ENCODE assay signal across 8 cellular contexts in genomic region chr3:27633224-27633545, GRCh38.
A peak's percentile ranks its signal among the peaks of the same experiment; 100 is the strongest.
DNase-seq lines count a peak whose midpoint lies in the region; ATAC-seq and TF ChIP-seq lines count a peak whose summit lies in the region.

No MANE protein-coding gene starts in this region.

- intact Hi-C loops in activated CD4-positive, alpha-beta T cell treated with anti-CD3 and anti-CD28 coated beads for 36 hours (cut with DNase I, micrococcal nuclease) = loop anchor here in 1 of 2 experiments (2.0 to 5.0 kb wide), 2 partner anchors 148 to 714 kb away; partner anchors contain the start of genes AZI2, SLC4A7 and ZCWPW2

- H3K4me3 Mint-ChIP-seq in activated CD4-positive, alpha-beta T cell treated with anti-CD3 and anti-CD28 coated beads for 36 hours = peak overlapping the region; percentile 75
- H3K4me3 Mint-ChIP-seq in type B pancreatic cell = peak overlapping the region; percentile 83

- peaks cover 26% of the 10 kb centered on the region for H3K4me1 Mint-ChIP-seq in activated CD4-positive, alpha-beta T cell treated with anti-CD3 and anti-CD28 coated beads for 36 hours
- peaks cover 4% of the 10 kb centered on the region for H3K4me1 Mint-ChIP-seq in type B pancreatic cell (ENCODE audit: unreplicated experiment)

- DNase-seq in activated CD4-positive, alpha-beta T cell treated with anti-CD3 and anti-CD28 coated beads for 36 hours = no peak
- no peak for DNase-seq in activated CD4-positive, alpha-beta T cell treated with anti-CD3 and anti-CD28 coated beads, Interleukin-2, amount 50 U/mL, for 1 hour
- DNase-seq in NCI-H69 (lab: John Stamatoyannopoulos, UW) (peak; percentile 59), cerebellar cortex (ENCODE audit: low spot score) (peak; percentile 15), medulla oblongata (ENCODE audit: extremely low spot score) (peak; percentile 45), type B pancreatic cell (ENCODE audit: extremely low spot score, unreplicated experiment) (no peak), HPDE6-E6E7 (ENCODE audit: extremely low spot score) (no peak)

- CTCF ChIA-PET in activated CD4-positive, alpha-beta T cell treated with anti-CD3 and anti-CD28 coated beads for 36 hours (lab: Charles Lee) = interaction anchor here (1.1 to 1.6 kb wide), 5 partner anchors 25 to 166 kb away, joined by 3 to 5 read pairs (median 5); no protein-coding TSS in a partner anchor

- no peaks in the 10 kb centered on the region for H3K36me3 Mint-ChIP-seq in activated CD4-positive, alpha-beta T cell treated with anti-CD3 and anti-CD28 coated beads for 36 hours (ENCODE audit: low read depth)
- H3K36me3 Mint-ChIP-seq in type B pancreatic cell = no peaks in the 10 kb centered on the region

- POLR2A ChIA-PET in activated CD4-positive, alpha-beta T cell treated with anti-CD3 and anti-CD28 coated beads for 36 hours (lab: Charles Lee) = no interaction called here

- no peak for TF ChIP-seq CTCF in type B pancreatic cell (conservative IDR thresholded peaks at IDR 0.05)

- H3K27ac Mint-ChIP-seq in activated CD4-positive, alpha-beta T cell treated with anti-CD3 and anti-CD28 coated beads for 36 hours = peak overlapping the region; percentile 77
- H3K27ac Mint-ChIP-seq in type B pancreatic cell = peak overlapping the region; percentile 19

- H3K9me3 Mint-ChIP-seq in activated CD4-positive, alpha-beta T cell treated with anti-CD3 and anti-CD28 coated beads for 36 hours (ENCODE audit: low read depth) = no peaks in the 10 kb centered on the region
- no peaks in the 10 kb centered on the region for H3K9me3 Mint-ChIP-seq in type B pancreatic cell

- no peaks in the 10 kb centered on the region for H3K27me3 Mint-ChIP-seq in activated CD4-positive, alpha-beta T cell treated with anti-CD3 and anti-CD28 coated beads for 36 hours
- peaks cover 4% of the 10 kb centered on the region for H3K27me3 Mint-ChIP-seq in type B pancreatic cell

- ATAC-seq in activated CD4-positive, alpha-beta T cell treated with anti-CD3 and anti-CD28 coated beads for 36 hours = peak; percentile 23
- ATAC-seq in HG02642 (IDR thresholded peaks at IDR 0.05; ENCODE audit: poor library complexity, unreplicated experiment) = peak; percentile 35

Comparison
In these comparisons a context has a peak if more than half of its experiments do, and no peak if none do; other contexts are left out.
1. DNase-seq: peak in NCI-H69 (single experiment), cerebellar cortex (single experiment) and medulla oblongata (single experiment); none in activated CD4-positive, alpha-beta T cell treated with anti-CD3 and anti-CD28 coated beads for 36 hours (single experiment), activated CD4-positive, alpha-beta T cell treated with anti-CD3 and anti-CD28 coated beads, Interleukin-2, amount 50 U/mL, for 1 hour (single experiment), type B pancreatic cell (single experiment) and HPDE6-E6E7 (single experiment).